In genomic region chr2:113200236-113200635, GRCh38 we compare ENCODE assay signal across 1 cellular context.
TF ChIP-seq lines count a peak whose summit lies in the region.

No MANE protein-coding gene starts in this region.

TF ChIP-seq in GM23338, 12 proteins besides CTCF, POLR2A, EP300 and RAD21 (continued from another document):
- TF ChIP-seq ZNF462 (CRISPR knock-in tag; IDR thresholded peaks at IDR 0.05) (no peak), REST (IDR thresholded peaks at IDR 0.05; ENCODE audit: unreplicated experiment) (no peak), ZNF331 (CRISPR knock-in tag; IDR thresholded peaks at IDR 0.05; ENCODE audit: low read depth) (no peak)
TF ChIP-seq in GM23338: peak in this region for 0.
